In genomic region chr12:48968467-48968866, GRCh38 we compare ENCODE assay signal across 22 cellular contexts. TPM values are rescaled to one million over a fixed set of nuclear protein-coding genes. Genes with fewer than 3 reads are reported as not detected.
DNase-seq lines count a peak whose midpoint lies in the region; ATAC-seq and TF ChIP-seq lines count a peak whose summit lies in the region.
"Had no signal": no experiment of that assay in that cellular context is flagged by ENCODE, and none has a peak within 500 bp of the region (broad histone marks: within the 10 kb centered on the region; RNA-seq: fewer than 3 reads in every experiment).

No MANE protein-coding gene starts in this region.

- peaks cover 34% of the 10 kb centered on the region for H3K4me1 Mint-ChIP-seq in activated naive CD8-positive, alpha-beta T cell (ENCODE audit: low read depth)
- peaks cover 50% of the 10 kb centered on the region for H3K4me1 Mint-ChIP-seq in activated naive CD8-positive, alpha-beta T cell treated with anti-CD3 and anti-CD28 coated beads, Interleukin-2, amount 50 U/mL, for 24 hours

- peaks cover 15% of the 10 kb centered on the region for H3K27me3 Mint-ChIP-seq in activated naive CD8-positive, alpha-beta T cell
- peaks cover 57% of the 10 kb centered on the region for H3K27me3 Mint-ChIP-seq in activated naive CD8-positive, alpha-beta T cell treated with anti-CD3 and anti-CD28 coated beads, Interleukin-2, amount 50 U/mL, for 24 hours

- H3K9me3 Mint-ChIP-seq in activated naive CD8-positive, alpha-beta T cell (ENCODE audit: low read depth): no peaks in the 10 kb centered on the region
- no peaks in the 10 kb centered on the region for H3K9me3 Mint-ChIP-seq in activated naive CD8-positive, alpha-beta T cell treated with anti-CD3 and anti-CD28 coated beads, Interleukin-2, amount 50 U/mL, for 24 hours
- H3K9me3 Mint-ChIP-seq: T-helper 1 cell treated with Interleukin-12 subunit alpha and Interleukin-12 subunit beta and Interleukin-4 antibody, amounts not matched to agents 30 μg/mL and 1 μg/mL, for 36 hours had no signal

- no peak overlapping the region for H3K27ac ChIP-seq in HUES64 (ENCODE audit: low read depth, low read length)
- H3K27ac ChIP-seq in iPS-20b (ENCODE audit: low read length): no peak overlapping the region
- no peak overlapping the region for H3K27ac ChIP-seq in tibial artery
- H3K27ac ChIP-seq in SJCRH30: no peak overlapping the region
- H3K27ac ChIP-seq: SK-N-MC had no signal

- no peak for DNase-seq in activated naive CD8-positive, alpha-beta T cell treated with anti-CD3 and anti-CD28 coated beads, Interleukin-2, amount 50 U/mL, for 24 hours
- DNase-seq in DMS153 (lab: John Stamatoyannopoulos, UW): no peak
- DNase-seq in tibial artery: no peak
- no peak for DNase-seq in SJCRH30
- DNase-seq in activated T-cell treated with anti-CD3 and anti-CD28 coated beads, Interleukin-2, amount 50 U/mL, for 1 hour: no peak
- DNase-seq: Calu3; CD4-positive, alpha-beta memory T cell; DMS79 treated with DMSO at 0.1 percent for 48 hours; IMR-90; Kasumi-1; MM.1S; NCI-H1092 treated with DMSO at 0.1 percent for 48 hours; NCI-H2081 treated with DMSO at 0.1 percent for 48 hours; NCI-H510A had no signal

- no peaks in the 10 kb centered on the region for H3K9me3 ChIP-seq in HUES64 (ENCODE audit: insufficient read depth, low read depth, low read length)
- H3K9me3 ChIP-seq in iPS-20b (ENCODE audit: insufficient read depth, low read depth, low read length): peaks cover 3% of the 10 kb centered on the region; the same call in 1 of the 2 replicates
- H3K9me3 ChIP-seq in tibial artery: no peaks in the 10 kb centered on the region
- no peaks in the 10 kb centered on the region for H3K9me3 ChIP-seq in SJCRH30 (replicated peaks)

- H3K9ac ChIP-seq in HUES64 (ENCODE audit: low read depth, low read length) (no peak overlapping the region), iPS-20b (ENCODE audit: low read depth, low read length) (no peak overlapping the region)

- H3K4me3 Mint-ChIP-seq in activated naive CD8-positive, alpha-beta T cell: peak overlapping the region; percentile 58
- no peak overlapping the region for H3K4me3 Mint-ChIP-seq in activated naive CD8-positive, alpha-beta T cell treated with anti-CD3 and anti-CD28 coated beads, Interleukin-2, amount 50 U/mL, for 24 hours
- H3K4me3 Mint-ChIP-seq: T-helper 1 cell treated with Interleukin-12 subunit alpha and Interleukin-12 subunit beta and Interleukin-4 antibody, amounts not matched to agents 30 μg/mL and 1 μg/mL, for 36 hours had no signal

- 10% methylated on average over 3 of the region's 3 CpGs for WGBS in HUES64

- H3K27ac Mint-ChIP-seq in activated naive CD8-positive, alpha-beta T cell: no peak overlapping the region
- H3K27ac Mint-ChIP-seq in activated naive CD8-positive, alpha-beta T cell treated with anti-CD3 and anti-CD28 coated beads, Interleukin-2, amount 50 U/mL, for 24 hours: no peak overlapping the region
- H3K27ac Mint-ChIP-seq: T-helper 1 cell treated with Interleukin-12 subunit alpha and Interleukin-12 subunit beta and Interleukin-4 antibody, amounts not matched to agents 30 μg/mL and 1 μg/mL, for 36 hours had no signal

- intact Hi-C loops in tibial artery (cut with DNase I; ENCODE audit: low total_unique reads): no loop called here

- H3K4me3 ChIP-seq in HUES64 (ENCODE audit: low read length) (0 out of 2 replicates have a peak overlapping the region, but pooled peaks have one; percentile 47), iPS-20b (ENCODE audit: low read length) (peak overlapping the region; percentile 65; the same call in 1 of the 2 replicates), tibial artery (no peak overlapping the region), SJCRH30 (no peak overlapping the region)
- H3K4me3 ChIP-seq: SK-N-MC had no signal

- H3K36me3 ChIP-seq in HUES64 (ENCODE audit: insufficient read depth, low read length) (no peaks in the 10 kb centered on the region), iPS-20b (ENCODE audit: insufficient read depth, low read depth, low read length) (no peaks in the 10 kb centered on the region), tibial artery (no peaks in the 10 kb centered on the region), SJCRH30 (no peaks in the 10 kb centered on the region)

- no peak for ATAC-seq in activated naive CD8-positive, alpha-beta T cell treated with anti-CD3 and anti-CD28 coated beads, Interleukin-2, amount 50 U/mL, for 24 hours

- H3K27me3 ChIP-seq in HUES64 (ENCODE audit: insufficient read depth, low read length): peaks cover 65% of the 10 kb centered on the region
- peaks cover 80% of the 10 kb centered on the region for H3K27me3 ChIP-seq in iPS-20b (ENCODE audit: insufficient read depth, low read length)
- peaks cover 0 to 52% of the 10 kb centered on the region in 2 donors for H3K27me3 ChIP-seq in tibial artery
- H3K27me3 ChIP-seq in SJCRH30: peaks cover 4% of the 10 kb centered on the region

- H3K36me3 Mint-ChIP-seq in activated naive CD8-positive, alpha-beta T cell: no peaks in the 10 kb centered on the region
- H3K36me3 Mint-ChIP-seq in activated naive CD8-positive, alpha-beta T cell treated with anti-CD3 and anti-CD28 coated beads, Interleukin-2, amount 50 U/mL, for 24 hours (ENCODE audit: low read depth): no peaks in the 10 kb centered on the region
- H3K36me3 Mint-ChIP-seq: CD4-positive, alpha-beta memory T cell had no signal

- no peak for TF ChIP-seq CTCF in tibial artery (IDR thresholded peaks at IDR 0.05)

- H3K4me1 ChIP-seq in HUES64 (ENCODE audit: insufficient read depth, low read length): peaks cover 50% of the 10 kb centered on the region
- peaks cover 43% of the 10 kb centered on the region for H3K4me1 ChIP-seq in iPS-20b (ENCODE audit: insufficient read depth, low read length)
- H3K4me1 ChIP-seq in tibial artery: peaks cover 0 to 34% (median 26%) of the 10 kb centered on the region in 4 donors
- peaks cover 24% of the 10 kb centered on the region for H3K4me1 ChIP-seq in SJCRH30

RNA-seq across cellular contexts. Expression of gene WNT10B, which starts 3.1 kb away (rescaled TPM):
- 0.75 TPM for polyA plus RNA-seq in HUES64 (2013, experiment 1 of 2)
- polyA plus RNA-seq in HUES64 (2013, experiment 2 of 2): 0.63 TPM
- 2.8 and 3.0 TPM in 2 replicates for total RNA-seq in SJCRH30 (2014; rRNA removed; shearing (Covaris generic))
- total RNA-seq: Calu3 had no signal

RNA-seq across cellular contexts. Expression of gene WNT1, which starts 9.7 kb away (rescaled TPM):
- 0.60 TPM for polyA plus RNA-seq in HUES64 (2013, experiment 1 of 2)
- polyA plus RNA-seq in HUES64 (2013, experiment 2 of 2): 0.76 TPM
- not detected in 2 replicates for total RNA-seq in SJCRH30 (2014; rRNA removed; shearing (Covaris generic))
- total RNA-seq: A172, Calu3, G401, IMR-90 had no signal
- polyA plus RNA-seq: BJ, IMR-90 had no signal

RNA-seq across cellular contexts. Expression of gene ARF3, which starts 11.2 kb away (rescaled TPM):
- 130 TPM for polyA plus RNA-seq in HUES64 (2013, experiment 1 of 2)
- polyA plus RNA-seq in HUES64 (2013, experiment 2 of 2): 138 TPM
- 80.9 and 82.1 TPM in 2 replicates for total RNA-seq in SJCRH30 (2014; rRNA removed; shearing (Covaris generic))

RNA-seq across cellular contexts. Expression of gene DDN, which starts 30.7 kb away (rescaled TPM):
- polyA plus RNA-seq in HUES64 (2013, experiment 1 of 2): 0.05 TPM
- polyA plus RNA-seq in HUES64 (2013, experiment 2 of 2): not detected
- 5.0 and 5.5 TPM in 2 replicates for total RNA-seq in SJCRH30 (2014; rRNA removed; shearing (Covaris generic))
- total RNA-seq: CD4-positive, alpha-beta memory T cell had no signal
- polyA plus RNA-seq: CD4-positive, alpha-beta memory T cell had no signal

RNA-seq across cellular contexts. Expression of gene FKBP11, which starts 43.2 kb away (rescaled TPM):
- polyA plus RNA-seq in HUES64 (2013, experiment 1 of 2): 25.8 TPM
- 17.8 TPM for polyA plus RNA-seq in HUES64 (2013, experiment 2 of 2)
- total RNA-seq in SJCRH30 (2014; rRNA removed; shearing (Covaris generic)): 6.5 and 8.6 TPM in 2 replicates

Comparison
In these comparisons a context has a peak if more than half of its experiments do, and no peak if none do; other contexts are left out.
1. H3K4me3 ChIP-seq: peak in HUES64 (single experiment) and iPS-20b (single experiment); none in tibial artery (0 of 2) and SJCRH30 (single experiment).